ENCODE assay signal across 18 cellular contexts in the genomic region with DNA sequence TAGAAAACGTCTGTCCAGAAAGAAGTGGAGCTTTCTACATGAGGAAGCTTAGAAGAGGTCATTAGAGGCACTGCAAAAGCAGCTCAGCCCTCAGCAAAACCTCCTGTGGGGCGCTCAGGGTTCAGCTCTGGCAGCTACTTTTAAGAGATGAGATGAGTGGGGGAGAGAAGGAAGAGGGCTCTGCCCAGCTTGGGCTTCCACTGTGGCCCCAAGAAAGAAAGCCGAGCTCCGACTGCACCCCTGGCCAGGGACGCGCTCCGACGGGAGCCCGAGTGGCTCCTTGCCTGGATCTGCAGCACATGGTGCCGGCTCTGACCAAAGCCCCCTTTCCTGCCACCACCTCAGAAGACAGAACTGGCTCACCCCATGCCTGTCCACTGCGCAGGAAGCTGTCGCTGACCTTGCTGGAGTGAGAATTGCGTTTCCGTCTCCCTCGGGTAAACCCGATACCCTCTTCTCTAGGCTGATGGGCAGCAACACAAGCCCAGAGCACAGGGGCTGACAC.
"Had no signal": no experiment of that assay in that cellular context is flagged by ENCODE, and none has a peak within 500 bp of the region (broad histone marks: within the 10 kb centered on the region; RNA-seq: fewer than 3 reads in every experiment).

No MANE protein-coding gene starts in this region.

- H3K27me3 Mint-ChIP-seq: activated CD4-positive, alpha-beta memory T cell treated with anti-CD3 and anti-CD28 coated beads, Interleukin-2, amount 10 ng/mL, durations not matched to agents 7 days and 5 days; activated naive CD8-positive, alpha-beta T cell treated with anti-CD3 and anti-CD28 coated beads for 36 hours; stimulated activated naive CD8-positive, alpha-beta T cell treated with anti-CD3 and anti-CD28 coated beads, Interleukin-15, Interleukin-2, amounts not matched to agents 100 ng/mL and 50 ng/mL, for 24 hours had no signal

- H3K4me1 ChIP-seq: body of pancreas, esophagus squamous epithelium, upper lobe of left lung had no signal

- H3K4me3 ChIP-seq: body of pancreas, esophagus squamous epithelium, upper lobe of left lung had no signal

- H3K9me3 ChIP-seq: body of pancreas, esophagus squamous epithelium, SK-N-SH, upper lobe of left lung had no signal

- H3K9ac ChIP-seq: SK-N-SH had no signal

- H3K9me3 Mint-ChIP-seq: activated CD4-positive, alpha-beta memory T cell treated with anti-CD3 and anti-CD28 coated beads, Interleukin-2, amount 10 ng/mL, durations not matched to agents 7 days and 5 days; activated naive CD8-positive, alpha-beta T cell treated with anti-CD3 and anti-CD28 coated beads for 36 hours; activated T-cell treated with anti-CD3 and anti-CD28 coated beads, Interleukin-2, amount 50 U/mL, for 72 hours; stimulated activated naive CD8-positive, alpha-beta T cell treated with anti-CD3 and anti-CD28 coated beads, Interleukin-15, Interleukin-2, amounts not matched to agents 100 ng/mL and 50 ng/mL, for 24 hours had no signal

- FAIRE-seq: endothelial cell of umbilical vein had no signal

- H3K27ac Mint-ChIP-seq: activated CD4-positive, alpha-beta memory T cell treated with anti-CD3 and anti-CD28 coated beads, Interleukin-2, amount 10 ng/mL, durations not matched to agents 7 days and 5 days; activated naive CD8-positive, alpha-beta T cell treated with anti-CD3 and anti-CD28 coated beads for 36 hours; activated T-cell treated with anti-CD3 and anti-CD28 coated beads, Interleukin-2, amount 50 U/mL, for 72 hours; stimulated activated naive CD8-positive, alpha-beta T cell treated with anti-CD3 and anti-CD28 coated beads, Interleukin-15, Interleukin-2, amounts not matched to agents 100 ng/mL and 50 ng/mL, for 24 hours had no signal

- ATAC-seq: activated T-cell treated with anti-CD3 and anti-CD28 coated beads, Interleukin-2, amount 50 U/mL, for 72 hours; body of pancreas; left colon had no signal

- H3K27ac ChIP-seq: body of pancreas, esophagus squamous epithelium, upper lobe of left lung had no signal

- H3K27me3 ChIP-seq: body of pancreas, esophagus squamous epithelium, upper lobe of left lung had no signal

- DNase-seq: activated CD4-positive, alpha-beta memory T cell treated with anti-CD3 and anti-CD28 coated beads, Interleukin-2, amount 10 ng/mL, durations not matched to agents 7 days and 5 days; activated gamma-delta T cell; activated naive CD8-positive, alpha-beta T cell treated with anti-CD3 and anti-CD28 coated beads for 36 hours; activated T-cell treated with anti-CD3 and anti-CD28 coated beads, Interleukin-2, amount 50 U/mL, for 72 hours; amygdala; caudate nucleus; cortex of kidney; effector CD4-positive, alpha-beta T cell; esophagus squamous epithelium; left colon; SK-N-SH; stimulated activated CD4-positive, alpha-beta T cell treated with anti-CD3 and anti-CD28 coated beads, Interleukin-4, amount 100 ng/mL, for 24 hours; stimulated activated CD8-positive, alpha-beta memory T cell treated with anti-CD3 and anti-CD28 coated beads, Interleukin-4, amount 100 ng/mL, for 48 hours; T-helper 1 cell had no signal

- H3K4me3 Mint-ChIP-seq: activated CD4-positive, alpha-beta memory T cell treated with anti-CD3 and anti-CD28 coated beads, Interleukin-2, amount 10 ng/mL, durations not matched to agents 7 days and 5 days; activated naive CD8-positive, alpha-beta T cell treated with anti-CD3 and anti-CD28 coated beads for 36 hours; activated T-cell treated with anti-CD3 and anti-CD28 coated beads, Interleukin-2, amount 50 U/mL, for 72 hours; stimulated activated naive CD8-positive, alpha-beta T cell treated with anti-CD3 and anti-CD28 coated beads, Interleukin-15, Interleukin-2, amounts not matched to agents 100 ng/mL and 50 ng/mL, for 24 hours had no signal
